ENCODE assay signal across 13 cellular contexts in the genomic region with DNA sequence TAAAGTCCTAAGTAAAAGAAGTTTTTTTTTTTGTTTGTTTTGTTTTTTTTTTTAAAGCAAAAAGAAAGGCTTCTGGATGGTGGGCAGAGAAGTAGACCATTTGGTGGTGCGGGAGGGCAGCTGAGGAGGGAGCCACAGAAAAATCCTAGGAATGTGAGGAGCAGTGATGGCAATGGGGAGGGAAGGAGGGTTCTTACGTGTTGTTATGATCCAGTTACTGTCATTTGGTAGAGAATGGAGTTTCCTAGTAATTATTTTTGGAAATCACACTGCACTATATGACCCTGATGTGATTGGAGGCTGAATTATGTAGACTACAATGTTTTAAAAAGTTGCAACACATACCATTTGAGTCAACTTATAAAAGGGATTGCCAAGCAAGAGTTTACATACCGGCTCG. TPM values are rescaled to one million over a fixed set of nuclear protein-coding genes. Genes with fewer than 3 reads are reported as not detected.
"Had no signal": no experiment of that assay in that cellular context is flagged by ENCODE, and none has a peak within 500 bp of the region (broad histone marks: within the 10 kb centered on the region; RNA-seq: fewer than 3 reads in every experiment).

No MANE protein-coding gene starts in this region.

- DNase-seq: activated B cell treated with CpG ODN at 0.5 μM for 24 hours; activated CD4-positive, alpha-beta T cell treated with anti-CD3 and anti-CD28 coated beads, Interleukin-2, amount 10 ng/mL, durations not matched to agents 24 days and 14 days; activated CD8-positive, alpha-beta memory T cell treated with anti-CD3 and anti-CD28 coated beads for 24 hours; activated naive CD4-positive, alpha-beta T cell treated with anti-CD3 and anti-CD28 coated beads for 36 hours; effector memory CD4-positive, alpha-beta T cell; left lung; naive thymus-derived CD4-positive, alpha-beta T cell; small intestine; T-cell had no signal

- H3K27me3 ChIP-seq: left lung, neutrophil, right atrium auricular region had no signal

- H3K4me3 ChIP-seq: left lung, right atrium auricular region had no signal

- H3K27ac ChIP-seq: epithelial cell of prostate, neutrophil had no signal

- H3K9me3 ChIP-seq: left lung, neutrophil, right atrium auricular region had no signal

- H3K36me3 ChIP-seq: neutrophil, right atrium auricular region had no signal

RNA-seq across cellular contexts. Expression of gene ADGRF5, which starts 22.1 kb away (rescaled TPM):
- total RNA-seq: activated B cell treated with CpG ODN at 0.5 μM for 24 hours; activated CD4-positive, alpha-beta T cell treated with anti-CD3 and anti-CD28 coated beads, Interleukin-2, amount 10 ng/mL, durations not matched to agents 24 days and 14 days; activated naive CD4-positive, alpha-beta T cell treated with anti-CD3 and anti-CD28 coated beads for 36 hours; activated T-helper 17 cell treated with anti-CD3 and anti-CD28 coated beads, Interleukin-2, amount 50 U/mL, for 72 hours; naive thymus-derived CD4-positive, alpha-beta T cell had no signal
- polyA plus RNA-seq: naive thymus-derived CD4-positive, alpha-beta T cell had no signal
